16 cellular contexts compared by ENCODE assay signal in genomic region chr5:138770291-138770690, GRCh38. TPM values are rescaled to one million over a fixed set of nuclear protein-coding genes. Genes with fewer than 3 reads are reported as not detected.
DNase-seq lines count a peak whose midpoint lies in the region; ATAC-seq, FAIRE-seq and TF ChIP-seq lines count a peak whose summit lies in the region.
"Had no signal": no experiment of that assay in that cellular context is flagged by ENCODE, and none has a peak within 500 bp of the region (broad histone marks: within the 10 kb centered on the region; RNA-seq: fewer than 3 reads in every experiment).

No MANE protein-coding gene starts in this region.

- H3K4me1 Mint-ChIP-seq in astrocyte (ENCODE audit: low read depth, unreplicated experiment) (peaks cover 23% of the 10 kb centered on the region), endothelial cell (ENCODE audit: unreplicated experiment) (peaks cover 23% of the 10 kb centered on the region)

- H3K27ac Mint-ChIP-seq in astrocyte (ENCODE audit: unreplicated experiment) (peak overlapping the region; percentile 1), endothelial cell (ENCODE audit: unreplicated experiment) (peak overlapping the region; percentile 34)

- H2BK120ac ChIP-seq in trophoblast cell (ENCODE audit: insufficient read depth, low read length, poor library complexity): no peak overlapping the region

- H2BK5ac ChIP-seq in trophoblast cell (ENCODE audit: low read depth, low read length, poor library complexity): no peak overlapping the region

- peak; percentile 7 for DNase-seq in NCI-H146 (lab: John Stamatoyannopoulos, UW)
- DNase-seq in NCI-H146 treated with DMSO at 0.1 percent for 48 hours (lab: John Stamatoyannopoulos, UW; ENCODE audit: unreplicated experiment): no peak
- no peak for DNase-seq in astrocyte (ENCODE audit: low read depth)
- DNase-seq in endothelial cell (ENCODE audit: low spot score): no peak
- DNase-seq in trophoblast cell: no peak
- no peak for DNase-seq in activated CD8-positive, alpha-beta memory T cell treated with anti-CD3 and anti-CD28 coated beads, Interleukin-2, amount 50 U/mL, for 48 hours
- DNase-seq: DMS 273 treated with DMSO at 0.1 percent for 48 hours, Karpas-422, NCI-H226, NCI-H774, Peyer's patch, Right ventricle myocardium superior had no signal

- peaks cover 10% of the 10 kb centered on the region for H3K36me3 Mint-ChIP-seq in astrocyte (ENCODE audit: low read depth, unreplicated experiment)
- peaks cover 11% of the 10 kb centered on the region for H3K36me3 Mint-ChIP-seq in endothelial cell (ENCODE audit: low read depth, unreplicated experiment)

- H2AFZ ChIP-seq in astrocyte (ENCODE audit: low read depth, low read length) (no peak overlapping the region), trophoblast cell (ENCODE audit: insufficient read depth, low read length, poor library complexity) (no peak overlapping the region)

- H4K12ac ChIP-seq in trophoblast cell (ENCODE audit: low read depth, low read length): no peak overlapping the region

- no peaks in the 10 kb centered on the region for H3K79me1 ChIP-seq in trophoblast cell (ENCODE audit: low read length)

- peaks cover 98% of the 10 kb centered on the region for H3K79me2 ChIP-seq in astrocyte (ENCODE audit: insufficient read depth, low read length)
- peaks cover 23% of the 10 kb centered on the region for H3K79me2 ChIP-seq in trophoblast cell (ENCODE audit: control insufficient read depth, insufficient read depth, low read length, poor library complexity)

- H3K9ac ChIP-seq in astrocyte (ENCODE audit: low read length): no peak overlapping the region
- H3K9ac ChIP-seq in trophoblast cell (ENCODE audit: low read length): no peak overlapping the region
- H3K9ac ChIP-seq: BLaER1 had no signal

- no peak overlapping the region for H2BK12ac ChIP-seq in trophoblast cell (ENCODE audit: low read length)

- H3K23ac ChIP-seq in trophoblast cell (ENCODE audit: low read length): no peak overlapping the region

- peak overlapping the region; percentile 42 for H3K4ac ChIP-seq in trophoblast cell (ENCODE audit: low read depth, low read length)

- peaks cover 90% of the 10 kb centered on the region for H4K20me1 ChIP-seq in astrocyte (ENCODE audit: insufficient read depth, low read length)

- no peak overlapping the region for H4K8ac ChIP-seq in trophoblast cell (ENCODE audit: low read depth, low read length)

- H3K27ac ChIP-seq in astrocyte (ENCODE audit: low read depth, low read length): no peak overlapping the region
- H3K27ac ChIP-seq in trophoblast cell (ENCODE audit: low read depth, low read length): no peak overlapping the region
- H3K27ac ChIP-seq: 22Rv1, BLaER1, Peyer's patch had no signal

- H3K18ac ChIP-seq in trophoblast cell (ENCODE audit: low read length): no peak overlapping the region

- H2AK5ac ChIP-seq in trophoblast cell (ENCODE audit: low read length): no peak overlapping the region

- ATAC-seq in GM21737 (IDR thresholded peaks at IDR 0.05; ENCODE audit: unreplicated experiment): no peak
- ATAC-seq in HG02973 (IDR thresholded peaks at IDR 0.05; ENCODE audit: unreplicated experiment): no peak

- H3K4me3 Mint-ChIP-seq in astrocyte (ENCODE audit: unreplicated experiment): no peak overlapping the region
- H3K4me3 Mint-ChIP-seq in endothelial cell (ENCODE audit: unreplicated experiment): no peak overlapping the region

- TF ChIP-seq CTCF in astrocyte (IDR thresholded peaks at IDR 0.05; ENCODE audit: insufficient read depth, low read depth, low read length) (no peak), endothelial cell (IDR thresholded peaks at IDR 0.05; ENCODE audit: unreplicated experiment) (no peak)

- no peak overlapping the region for H3K4me2 ChIP-seq in astrocyte (ENCODE audit: low read length)
- no peak overlapping the region for H3K4me2 ChIP-seq in trophoblast cell (ENCODE audit: low read length)
- H3K4me2 ChIP-seq: BLaER1 had no signal

- H3K4me1 ChIP-seq in astrocyte (ENCODE audit: insufficient read depth, low read length): no peaks in the 10 kb centered on the region
- H3K4me1 ChIP-seq in trophoblast cell (ENCODE audit: control insufficient read depth in 1 of 2, insufficient read depth in 2 of 2, low read length in 2 of 2): peaks cover 0 to 2% of the 10 kb centered on the region in 2 experiments
- H3K4me1 ChIP-seq: Peyer's patch had no signal

- H3K27me3 Mint-ChIP-seq in astrocyte (ENCODE audit: low read depth, unreplicated experiment) (no peaks in the 10 kb centered on the region), endothelial cell (ENCODE audit: unreplicated experiment) (no peaks in the 10 kb centered on the region)

- no peak overlapping the region for H3K14ac ChIP-seq in trophoblast cell (ENCODE audit: low read length)

- no peaks in the 10 kb centered on the region for H3K9me3 Mint-ChIP-seq in astrocyte (ENCODE audit: unreplicated experiment)
- H3K9me3 Mint-ChIP-seq in endothelial cell (ENCODE audit: unreplicated experiment): no peaks in the 10 kb centered on the region

- H4K91ac ChIP-seq in trophoblast cell (ENCODE audit: low read depth, low read length): no peak overlapping the region

- no peak for FAIRE-seq in astrocyte (lab: Jason Lieb, UNC)

- WGBS in trophoblast cell (ENCODE audit: extremely low coverage, insufficient coverage, insufficient read length): no CpG with 5 or more reads among the region's 6 CpGs

- no peak overlapping the region for H3K4me3 ChIP-seq in astrocyte (ENCODE audit: insufficient read depth, low read depth, low read length)
- no peak overlapping the region for H3K4me3 ChIP-seq in trophoblast cell (ENCODE audit: low read depth, low read length)
- H3K4me3 ChIP-seq: BLaER1, Peyer's patch had no signal

- H3K9me3 ChIP-seq in astrocyte (ENCODE audit: insufficient read depth, low read depth, low read length) (no peaks in the 10 kb centered on the region), trophoblast cell (ENCODE audit: insufficient read depth, low read depth, low read length) (no peaks in the 10 kb centered on the region)
- H3K9me3 ChIP-seq: Peyer's patch had no signal

- H3K36me3 ChIP-seq in astrocyte (ENCODE audit: insufficient read depth, low read length) (peaks cover 3% of the 10 kb centered on the region), trophoblast cell (ENCODE audit: control insufficient read depth in 1 of 2, insufficient read depth in 2 of 2, low read length in 2 of 2) (peaks cover 4 to 5% of the 10 kb centered on the region in 2 experiments)
- H3K36me3 ChIP-seq: Peyer's patch had no signal

- H3K27me3 ChIP-seq in astrocyte (ENCODE audit: insufficient read depth, low read length): no peaks in the 10 kb centered on the region
- H3K27me3 ChIP-seq in trophoblast cell (ENCODE audit: insufficient read depth, low read length): no peaks in the 10 kb centered on the region
- H3K27me3 ChIP-seq: BLaER1, Peyer's patch had no signal

RNA-seq across cellular contexts. Expression of gene CTNNA1, which starts 17.1 kb away (rescaled TPM):
- total RNA-seq in astrocyte (312 and 359 TPM in 2 replicates), endothelial cell (ENCODE audit: unreplicated experiment) (521 TPM)
- 203 and 211 TPM in 2 replicates for polyA plus RNA-seq in trophoblast cell (2013)
